Comparison of ENCODE assay signal across 16 cellular contexts in genomic region chr2:239152239-239152915, GRCh38.
DNase-seq lines count a peak whose midpoint lies in the region; ATAC-seq and TF ChIP-seq lines count a peak whose summit lies in the region.
"Had no signal": no experiment of that assay in that cellular context is flagged by ENCODE, and none has a peak within 500 bp of the region (broad histone marks: within the 10 kb centered on the region; RNA-seq: fewer than 3 reads in every experiment).

No MANE protein-coding gene starts in this region.

- H3K36me3 ChIP-seq in osteoblast (ENCODE audit: insufficient read depth, low read length), result no peaks in the 10 kb centered on the region
- H3K36me3 ChIP-seq in upper lobe of right lung, result peaks cover 58% of the 10 kb centered on the region

- no peaks in the 10 kb centered on the region for H3K9me3 ChIP-seq in osteoblast (ENCODE audit: low read depth, low read length)
- H3K9me3 ChIP-seq in upper lobe of right lung, result no peaks in the 10 kb centered on the region

- H3K4me3 Mint-ChIP-seq in activated naive CD4-positive, alpha-beta T cell treated with anti-CD3 and anti-CD28 coated beads for 36 hours, result no peak overlapping the region
- H3K4me3 Mint-ChIP-seq: brain; IgD-negative memory B cell; stimulated activated naive CD8-positive, alpha-beta T cell treated with anti-CD3 and anti-CD28 coated beads, Interleukin-15, Interleukin-2, amounts not matched to agents 100 ng/mL and 50 ng/mL, for 24 hours had no signal

- no peak overlapping the region for H3K27ac Mint-ChIP-seq in activated naive CD4-positive, alpha-beta T cell treated with anti-CD3 and anti-CD28 coated beads for 36 hours
- H3K27ac Mint-ChIP-seq: stimulated activated naive CD8-positive, alpha-beta T cell treated with anti-CD3 and anti-CD28 coated beads, Interleukin-15, Interleukin-2, amounts not matched to agents 100 ng/mL and 50 ng/mL, for 24 hours had no signal

- ATAC-seq in upper lobe of right lung (no peak), HG03439 (IDR thresholded peaks at IDR 0.05; ENCODE audit: unreplicated experiment) (no peak), GM21576 (IDR thresholded peaks at IDR 0.05; ENCODE audit: unreplicated experiment) (no peak), GM21717 (IDR thresholded peaks at IDR 0.05; ENCODE audit: unreplicated experiment) (no peak)

- no peaks in the 10 kb centered on the region for H3K27me3 ChIP-seq in osteoblast (ENCODE audit: insufficient read depth, low read length)
- no peaks in the 10 kb centered on the region for H3K27me3 ChIP-seq in upper lobe of right lung

- H4K20me1 ChIP-seq in osteoblast (ENCODE audit: insufficient read depth, low read length), result no peaks in the 10 kb centered on the region

- H3K4me2 ChIP-seq in osteoblast (ENCODE audit: insufficient read depth, low read length), result no peak overlapping the region

- H3K79me2 ChIP-seq in osteoblast (ENCODE audit: insufficient read depth, low read length), result no peaks in the 10 kb centered on the region

- H3K4me1 Mint-ChIP-seq in activated naive CD4-positive, alpha-beta T cell treated with anti-CD3 and anti-CD28 coated beads for 36 hours (ENCODE audit: low read depth), result peaks cover 10% of the 10 kb centered on the region
- H3K4me1 Mint-ChIP-seq: brain had no signal

- intact Hi-C loops in activated naive CD4-positive, alpha-beta T cell treated with anti-CD3 and anti-CD28 coated beads for 36 hours (cut with micrococcal nuclease), result no loop called here
- intact Hi-C loops in cardiac septum (cut with DNase I) (no loop called here), upper lobe of right lung (cut with DNase I) (no loop called here)

- H3K4me3 ChIP-seq in osteoblast (ENCODE audit: insufficient read depth, low read length) (no peak overlapping the region), upper lobe of right lung (no peak overlapping the region)

- H3K27ac ChIP-seq in osteoblast (ENCODE audit: low read depth, low read length) (no peak overlapping the region), upper lobe of right lung (no peak overlapping the region)

- peak; percentile 2 for DNase-seq in activated naive CD4-positive, alpha-beta T cell treated with anti-CD3 and anti-CD28 coated beads for 36 hours
- no peak for DNase-seq in activated naive CD4-positive, alpha-beta T cell treated with anti-CD3 and anti-CD28 coated beads, Interleukin-2, amount 50 U/mL, for 16 hours
- peak; percentile 77 for DNase-seq in cardiac septum (ENCODE audit: low spot score)
- DNase-seq in osteoblast (ENCODE audit: insufficient read length, low spot score, missing footprints), result peak; percentile 9
- DNase-seq in upper lobe of right lung, result peak; percentile 45
- DNase-seq: ACHN, Calu3, GF-D8, GOT3, NCI-H2171 treated with DMSO at 0.1 percent for 48 hours had no signal

- no peaks in the 10 kb centered on the region for H3K27me3 Mint-ChIP-seq in activated naive CD4-positive, alpha-beta T cell treated with anti-CD3 and anti-CD28 coated beads for 36 hours (ENCODE audit: low read depth)
- H3K27me3 Mint-ChIP-seq: brain; IgD-negative memory B cell; stimulated activated naive CD8-positive, alpha-beta T cell treated with anti-CD3 and anti-CD28 coated beads, Interleukin-15, Interleukin-2, amounts not matched to agents 100 ng/mL and 50 ng/mL, for 24 hours had no signal

- CTCF ChIA-PET in activated naive CD4-positive, alpha-beta T cell treated with anti-CD3 and anti-CD28 coated beads for 36 hours (lab: Charles Lee), result no interaction called here

- TF ChIP-seq CTCF in osteoblast (IDR thresholded peaks at IDR 0.05; ENCODE audit: extremely low read depth, low read depth, low read length) (no peak), upper lobe of right lung (IDR thresholded peaks at IDR 0.05) (no peak)

- H3K4me1 ChIP-seq in osteoblast (ENCODE audit: insufficient read depth, low read length) (no peaks in the 10 kb centered on the region), upper lobe of right lung (no peaks in the 10 kb centered on the region)

- peaks cover 58% of the 10 kb centered on the region for H3K36me3 Mint-ChIP-seq in activated naive CD4-positive, alpha-beta T cell treated with anti-CD3 and anti-CD28 coated beads for 36 hours (ENCODE audit: low read depth)

- no peak overlapping the region for H2AFZ ChIP-seq in osteoblast (ENCODE audit: low read length)

- peaks cover 4% of the 10 kb centered on the region for H3K9me3 Mint-ChIP-seq in activated naive CD4-positive, alpha-beta T cell treated with anti-CD3 and anti-CD28 coated beads for 36 hours
- H3K9me3 Mint-ChIP-seq: brain had no signal
